In the genomic region with DNA sequence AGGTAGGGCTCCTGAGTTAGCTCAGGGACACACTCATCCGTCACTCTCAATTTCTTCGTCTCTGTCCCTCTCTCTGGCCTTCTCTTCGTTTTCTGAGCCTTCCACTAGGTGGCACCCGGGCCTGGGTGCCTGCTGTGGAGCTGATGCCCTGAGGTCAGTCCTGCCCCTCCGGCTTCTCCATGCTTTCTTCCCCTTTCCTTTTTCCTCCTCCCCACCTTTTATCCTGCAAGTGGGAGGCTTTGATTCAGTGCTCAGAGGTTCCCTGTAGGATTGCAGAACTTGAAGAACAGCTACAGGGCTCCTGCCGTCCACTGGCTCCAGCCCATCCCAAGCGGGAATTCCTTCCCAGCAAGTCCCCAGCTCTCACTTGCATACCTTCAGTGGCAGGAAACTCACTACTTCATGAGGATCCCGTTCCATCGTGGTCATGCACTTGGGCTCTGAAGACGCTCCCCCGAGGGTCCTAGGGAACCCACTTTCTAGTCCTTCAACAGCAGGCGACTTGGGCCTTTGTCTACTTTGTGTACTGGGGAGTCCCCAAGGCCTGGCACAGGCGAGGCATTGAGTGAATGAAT, we compare ENCODE assay signal across 1 cellular context.
TF ChIP-seq lines count a peak whose summit lies in the region.

No MANE protein-coding gene starts in this region.

TF ChIP-seq in K562, 482 proteins besides CTCF, POLR2A, EP300 and RAD21 (continued from another document and continues in another):
- TF ChIP-seq, protein P1, sequence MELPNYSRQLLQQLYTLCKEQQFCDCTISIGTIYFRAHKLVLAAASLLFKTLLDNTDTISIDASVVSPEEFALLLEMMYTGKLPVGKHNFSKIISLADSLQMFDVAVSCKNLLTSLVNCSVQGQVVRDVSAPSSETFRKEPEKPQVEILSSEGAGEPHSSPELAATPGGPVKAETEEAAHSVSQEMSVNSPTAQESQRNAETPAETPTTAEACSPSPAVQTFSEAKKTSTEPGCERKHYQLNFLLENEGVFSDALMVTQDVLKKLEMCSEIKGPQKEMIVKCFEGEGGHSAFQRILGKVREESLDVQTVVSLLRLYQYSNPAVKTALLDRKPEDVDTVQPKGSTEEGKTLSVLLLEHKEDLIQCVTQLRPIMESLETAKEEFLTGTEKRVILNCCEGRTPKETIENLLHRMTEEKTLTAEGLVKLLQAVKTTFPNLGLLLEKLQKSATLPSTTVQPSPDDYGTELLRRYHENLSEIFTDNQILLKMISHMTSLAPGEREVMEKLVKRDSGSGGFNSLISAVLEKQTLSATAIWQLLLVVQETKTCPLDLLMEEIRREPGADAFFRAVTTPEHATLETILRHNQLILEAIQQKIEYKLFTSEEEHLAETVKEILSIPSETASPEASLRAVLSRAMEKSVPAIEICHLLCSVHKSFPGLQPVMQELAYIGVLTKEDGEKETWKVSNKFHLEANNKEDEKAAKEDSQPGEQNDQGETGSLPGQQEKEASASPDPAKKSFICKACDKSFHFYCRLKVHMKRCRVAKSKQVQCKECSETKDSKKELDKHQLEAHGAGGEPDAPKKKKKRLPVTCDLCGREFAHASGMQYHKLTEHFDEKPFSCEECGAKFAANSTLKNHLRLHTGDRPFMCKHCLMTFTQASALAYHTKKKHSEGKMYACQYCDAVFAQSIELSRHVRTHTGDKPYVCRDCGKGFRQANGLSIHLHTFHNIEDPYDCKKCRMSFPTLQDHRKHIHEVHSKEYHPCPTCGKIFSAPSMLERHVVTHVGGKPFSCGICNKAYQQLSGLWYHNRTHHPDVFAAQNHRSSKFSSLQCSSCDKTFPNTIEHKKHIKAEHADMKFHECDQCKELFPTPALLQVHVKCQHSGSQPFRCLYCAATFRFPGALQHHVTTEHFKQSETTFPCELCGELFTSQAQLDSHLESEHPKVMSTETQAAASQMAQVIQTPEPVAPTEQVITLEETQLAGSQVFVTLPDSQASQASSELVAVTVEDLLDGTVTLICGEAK (IDR thresholded peaks at IDR 0.05) = no peak
- TF ChIP-seq, protein P1 (CRISPR knock-in tag; IDR thresholded peaks at IDR 0.05) = no peak
- TF ChIP-seq GATAD2A (IDR thresholded peaks at IDR 0.05) (no peak), ZNF57 (CRISPR knock-in tag; IDR thresholded peaks at IDR 0.05) (no peak), BRD9 (IDR thresholded peaks at IDR 0.05; ENCODE audit: low read depth, partially characterized antibody) (no peak), TCF7L2 (IDR thresholded peaks at IDR 0.05; ENCODE audit: low read depth, low read length) (no peak), BHLHE40 (IDR thresholded peaks at IDR 0.05; ENCODE audit: low read length) (0 out of 2 replicates have a peak, but pooled peaks have one; percentile 36), MED1 (CRISPR knock-in tag; IDR thresholded peaks at IDR 0.05; ENCODE audit: borderline replicate concordance) (no peak), RBFOX2 (IDR thresholded peaks at IDR 0.05; ENCODE audit: low read depth, low read length) (no peak), ZNF253 (CRISPR knock-in tag; conservative IDR thresholded peaks at IDR 0.05) (no peak), NRF1 (conservative IDR thresholded peaks at IDR 0.05 in 1 of 2, IDR thresholded peaks at IDR 0.05 in 1 of 2) (no peak), TEAD1 (CRISPR knock-in tag; IDR thresholded peaks at IDR 0.05) (0 out of 4 replicates have a peak, but pooled peaks of 1 of the 2 experiments have one; percentile 12), CHD1 (IDR thresholded peaks at IDR 0.05; ENCODE audit: low read length) (no peak), SP2 (IDR thresholded peaks at IDR 0.05; ENCODE audit: extremely low read depth, low read depth, low read length, poor library complexity, severe bottlenecking) (no peak), HDAC1 (IDR thresholded peaks at IDR 0.05) (peak in 1 of 2 experiments; percentile 60; a peak in 1 of 4 replicates), ZBTB1 (CRISPR knock-in tag; IDR thresholded peaks at IDR 0.05; ENCODE audit: borderline replicate concordance, low read depth) (no peak), KDM1A (IDR thresholded peaks at IDR 0.05) (no peak), SRSF9 (IDR thresholded peaks at IDR 0.05; ENCODE audit: borderline replicate concordance, low read depth, low read length) (no peak), ZNF143 (CRISPR knock-in tag; IDR thresholded peaks at IDR 0.05) (no peak), POLR2AphosphoS5 (IDR thresholded peaks at IDR 0.05; ENCODE audit: control insufficient read depth, insufficient read depth, low read depth, low read length) (no peak), TCFL5 (CRISPR knock-in tag; conservative IDR thresholded peaks at IDR 0.05) (no peak), PML (IDR thresholded peaks at IDR 0.05; ENCODE audit: low read length) (no peak), ZNF644 (tag; IDR thresholded peaks at IDR 0.05; ENCODE audit: low read depth) (no peak), EHMT2 (IDR thresholded peaks at IDR 0.05) (no peak), ETV1 (tag; conservative IDR thresholded peaks at IDR 0.05; ENCODE audit: low read depth) (no peak), TCF3 (CRISPR knock-in tag; IDR thresholded peaks at IDR 0.05) (no peak), ARID1B (IDR thresholded peaks at IDR 0.05) (peak; percentile 30; the same call in 1 of the 2 replicates), ZNF263 (CRISPR knock-in tag; IDR thresholded peaks at IDR 0.05; ENCODE audit: borderline replicate concordance) (peak; percentile 48; the same call in 1 of the 2 replicates), ZNF717 (CRISPR knock-in tag; IDR thresholded peaks at IDR 0.05) (no peak), CBX5 (IDR thresholded peaks at IDR 0.05; ENCODE audit: borderline replicate concordance, low read depth) (no peak), ZNF408 (CRISPR knock-in tag; IDR thresholded peaks at IDR 0.05; ENCODE audit: low read depth) (no peak), FOXA3 (CRISPR knock-in tag; conservative IDR thresholded peaks at IDR 0.05 in 1 of 2, IDR thresholded peaks at IDR 0.05 in 1 of 2) (no peak), CEBPG (CRISPR knock-in tag; IDR thresholded peaks at IDR 0.05) (no peak), CEBPG (tag; conservative IDR thresholded peaks at IDR 0.05 in 1 of 2, IDR thresholded peaks at IDR 0.05 in 1 of 2) (no peak), GABPB2 (CRISPR knock-in tag; conservative IDR thresholded peaks at IDR 0.05) (no peak)
- TF ChIP-seq, protein P2, sequence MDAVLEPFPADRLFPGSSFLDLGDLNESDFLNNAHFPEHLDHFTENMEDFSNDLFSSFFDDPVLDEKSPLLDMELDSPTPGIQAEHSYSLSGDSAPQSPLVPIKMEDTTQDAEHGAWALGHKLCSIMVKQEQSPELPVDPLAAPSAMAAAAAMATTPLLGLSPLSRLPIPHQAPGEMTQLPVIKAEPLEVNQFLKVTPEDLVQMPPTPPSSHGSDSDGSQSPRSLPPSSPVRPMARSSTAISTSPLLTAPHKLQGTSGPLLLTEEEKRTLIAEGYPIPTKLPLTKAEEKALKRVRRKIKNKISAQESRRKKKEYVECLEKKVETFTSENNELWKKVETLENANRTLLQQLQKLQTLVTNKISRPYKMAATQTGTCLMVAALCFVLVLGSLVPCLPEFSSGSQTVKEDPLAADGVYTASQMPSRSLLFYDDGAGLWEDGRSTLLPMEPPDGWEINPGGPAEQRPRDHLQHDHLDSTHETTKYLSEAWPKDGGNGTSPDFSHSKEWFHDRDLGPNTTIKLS (IDR thresholded peaks at IDR 0.05; ENCODE audit: borderline replicate concordance, low read depth) = no peak
- TF ChIP-seq, protein P3, sequence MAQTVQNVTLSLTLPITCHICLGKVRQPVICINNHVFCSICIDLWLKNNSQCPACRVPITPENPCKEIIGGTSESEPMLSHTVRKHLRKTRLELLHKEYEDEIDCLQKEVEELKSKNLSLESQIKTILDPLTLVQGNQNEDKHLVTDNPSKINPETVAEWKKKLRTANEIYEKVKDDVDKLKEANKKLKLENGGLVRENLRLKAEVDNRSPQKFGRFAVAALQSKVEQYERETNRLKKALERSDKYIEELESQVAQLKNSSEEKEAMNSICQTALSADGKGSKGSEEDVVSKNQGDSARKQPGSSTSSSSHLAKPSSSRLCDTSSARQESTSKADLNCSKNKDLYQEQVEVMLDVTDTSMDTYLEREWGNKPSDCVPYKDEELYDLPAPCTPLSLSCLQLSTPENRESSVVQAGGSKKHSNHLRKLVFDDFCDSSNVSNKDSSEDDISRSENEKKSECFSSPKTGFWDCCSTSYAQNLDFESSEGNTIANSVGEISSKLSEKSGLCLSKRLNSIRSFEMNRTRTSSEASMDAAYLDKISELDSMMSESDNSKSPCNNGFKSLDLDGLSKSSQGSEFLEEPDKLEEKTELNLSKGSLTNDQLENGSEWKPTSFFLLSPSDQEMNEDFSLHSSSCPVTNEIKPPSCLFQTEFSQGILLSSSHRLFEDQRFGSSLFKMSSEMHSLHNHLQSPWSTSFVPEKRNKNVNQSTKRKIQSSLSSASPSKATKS (CRISPR knock-in tag; IDR thresholded peaks at IDR 0.05) = no peak
- TF ChIP-seq, protein P4, sequence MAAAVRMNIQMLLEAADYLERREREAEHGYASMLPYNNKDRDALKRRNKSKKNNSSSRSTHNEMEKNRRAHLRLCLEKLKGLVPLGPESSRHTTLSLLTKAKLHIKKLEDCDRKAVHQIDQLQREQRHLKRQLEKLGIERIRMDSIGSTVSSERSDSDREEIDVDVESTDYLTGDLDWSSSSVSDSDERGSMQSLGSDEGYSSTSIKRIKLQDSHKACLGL (CRISPR knock-in tag; IDR thresholded peaks at IDR 0.05; ENCODE audit: borderline replicate concordance, poor library complexity, severe bottlenecking) = no peak
- TF ChIP-seq, protein P5, sequence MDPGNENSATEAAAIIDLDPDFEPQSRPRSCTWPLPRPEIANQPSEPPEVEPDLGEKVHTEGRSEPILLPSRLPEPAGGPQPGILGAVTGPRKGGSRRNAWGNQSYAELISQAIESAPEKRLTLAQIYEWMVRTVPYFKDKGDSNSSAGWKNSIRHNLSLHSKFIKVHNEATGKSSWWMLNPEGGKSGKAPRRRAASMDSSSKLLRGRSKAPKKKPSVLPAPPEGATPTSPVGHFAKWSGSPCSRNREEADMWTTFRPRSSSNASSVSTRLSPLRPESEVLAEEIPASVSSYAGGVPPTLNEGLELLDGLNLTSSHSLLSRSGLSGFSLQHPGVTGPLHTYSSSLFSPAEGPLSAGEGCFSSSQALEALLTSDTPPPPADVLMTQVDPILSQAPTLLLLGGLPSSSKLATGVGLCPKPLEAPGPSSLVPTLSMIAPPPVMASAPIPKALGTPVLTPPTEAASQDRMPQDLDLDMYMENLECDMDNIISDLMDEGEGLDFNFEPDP (CRISPR knock-in tag; IDR thresholded peaks at IDR 0.05) = no peak
- TF ChIP-seq, protein P6, sequence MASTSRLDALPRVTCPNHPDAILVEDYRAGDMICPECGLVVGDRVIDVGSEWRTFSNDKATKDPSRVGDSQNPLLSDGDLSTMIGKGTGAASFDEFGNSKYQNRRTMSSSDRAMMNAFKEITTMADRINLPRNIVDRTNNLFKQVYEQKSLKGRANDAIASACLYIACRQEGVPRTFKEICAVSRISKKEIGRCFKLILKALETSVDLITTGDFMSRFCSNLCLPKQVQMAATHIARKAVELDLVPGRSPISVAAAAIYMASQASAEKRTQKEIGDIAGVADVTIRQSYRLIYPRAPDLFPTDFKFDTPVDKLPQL (IDR thresholded peaks at IDR 0.05; ENCODE audit: extremely low read depth, insufficient read length) = no peak
- TF ChIP-seq, protein P7, sequence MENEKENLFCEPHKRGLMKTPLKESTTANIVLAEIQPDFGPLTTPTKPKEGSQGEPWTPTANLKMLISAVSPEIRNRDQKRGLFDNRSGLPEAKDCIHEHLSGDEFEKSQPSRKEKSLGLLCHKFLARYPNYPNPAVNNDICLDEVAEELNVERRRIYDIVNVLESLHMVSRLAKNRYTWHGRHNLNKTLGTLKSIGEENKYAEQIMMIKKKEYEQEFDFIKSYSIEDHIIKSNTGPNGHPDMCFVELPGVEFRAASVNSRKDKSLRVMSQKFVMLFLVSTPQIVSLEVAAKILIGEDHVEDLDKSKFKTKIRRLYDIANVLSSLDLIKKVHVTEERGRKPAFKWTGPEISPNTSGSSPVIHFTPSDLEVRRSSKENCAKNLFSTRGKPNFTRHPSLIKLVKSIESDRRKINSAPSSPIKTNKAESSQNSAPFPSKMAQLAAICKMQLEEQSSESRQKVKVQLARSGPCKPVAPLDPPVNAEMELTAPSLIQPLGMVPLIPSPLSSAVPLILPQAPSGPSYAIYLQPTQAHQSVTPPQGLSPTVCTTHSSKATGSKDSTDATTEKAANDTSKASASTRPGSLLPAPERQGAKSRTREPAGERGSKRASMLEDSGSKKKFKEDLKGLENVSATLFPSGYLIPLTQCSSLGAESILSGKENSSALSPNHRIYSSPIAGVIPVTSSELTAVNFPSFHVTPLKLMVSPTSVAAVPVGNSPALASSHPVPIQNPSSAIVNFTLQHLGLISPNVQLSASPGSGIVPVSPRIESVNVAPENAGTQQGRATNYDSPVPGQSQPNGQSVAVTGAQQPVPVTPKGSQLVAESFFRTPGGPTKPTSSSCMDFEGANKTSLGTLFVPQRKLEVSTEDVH (IDR thresholded peaks at IDR 0.05; ENCODE audit: low read depth, partially characterized antibody) = no peak
- TF ChIP-seq, protein P8, sequence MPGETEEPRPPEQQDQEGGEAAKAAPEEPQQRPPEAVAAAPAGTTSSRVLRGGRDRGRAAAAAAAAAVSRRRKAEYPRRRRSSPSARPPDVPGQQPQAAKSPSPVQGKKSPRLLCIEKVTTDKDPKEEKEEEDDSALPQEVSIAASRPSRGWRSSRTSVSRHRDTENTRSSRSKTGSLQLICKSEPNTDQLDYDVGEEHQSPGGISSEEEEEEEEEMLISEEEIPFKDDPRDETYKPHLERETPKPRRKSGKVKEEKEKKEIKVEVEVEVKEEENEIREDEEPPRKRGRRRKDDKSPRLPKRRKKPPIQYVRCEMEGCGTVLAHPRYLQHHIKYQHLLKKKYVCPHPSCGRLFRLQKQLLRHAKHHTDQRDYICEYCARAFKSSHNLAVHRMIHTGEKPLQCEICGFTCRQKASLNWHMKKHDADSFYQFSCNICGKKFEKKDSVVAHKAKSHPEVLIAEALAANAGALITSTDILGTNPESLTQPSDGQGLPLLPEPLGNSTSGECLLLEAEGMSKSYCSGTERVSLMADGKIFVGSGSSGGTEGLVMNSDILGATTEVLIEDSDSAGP (CRISPR knock-in tag; IDR thresholded peaks at IDR 0.05) = no peak
